9 cellular contexts compared by ENCODE assay signal in the genomic region with DNA sequence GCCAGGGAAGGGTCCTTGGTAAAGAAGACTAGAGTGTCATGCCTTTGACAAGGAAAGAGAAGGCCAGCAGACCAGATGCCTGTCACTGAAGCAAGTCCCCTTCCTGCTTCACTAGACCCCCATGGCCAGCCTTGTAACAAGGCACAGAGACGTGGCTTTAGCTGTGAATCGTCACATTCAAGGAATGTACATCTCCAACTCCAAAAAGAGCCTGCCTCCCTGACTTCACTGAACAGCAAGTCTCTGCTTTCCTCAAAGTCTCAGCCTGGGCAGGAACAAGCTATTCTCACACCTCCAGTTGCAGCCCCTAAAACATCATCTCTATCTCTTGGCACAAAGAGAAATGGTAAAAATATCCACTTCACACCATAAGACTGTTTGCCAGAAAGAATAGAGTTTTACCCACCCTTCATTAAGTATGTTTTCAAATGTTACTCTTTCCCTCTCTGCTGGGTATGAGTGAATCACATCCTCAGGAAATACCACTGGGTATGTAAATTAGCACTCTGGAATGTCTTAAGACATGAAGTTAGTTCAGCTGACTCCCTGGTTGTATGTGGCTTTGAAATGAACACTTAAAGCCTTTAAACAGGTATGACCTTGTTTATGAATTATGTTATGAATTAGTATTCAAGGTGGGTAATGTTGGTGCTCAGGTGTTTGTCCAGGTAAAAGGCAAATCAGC. TPM values are rescaled to one million over a fixed set of nuclear protein-coding genes. Genes with fewer than 3 reads are reported as not detected.
DNase-seq lines count a peak whose midpoint lies in the region; ATAC-seq, FAIRE-seq and TF ChIP-seq lines count a peak whose summit lies in the region.
"Had no signal": no experiment of that assay in that cellular context is flagged by ENCODE, and none has a peak within 500 bp of the region (broad histone marks: within the 10 kb centered on the region; RNA-seq: fewer than 3 reads in every experiment).

No MANE protein-coding gene starts in this region.

- no peaks in the 10 kb centered on the region for H3K9me1 ChIP-seq in keratinocyte (ENCODE audit: control insufficient read depth, extremely low read depth, insufficient read depth, low read length)

- TF ChIP-seq CTCF in HFFc6 (IDR thresholded peaks at IDR 0.05) (no peak), keratinocyte (optimal IDR thresholded peaks at IDR 0.05 in 1 of 3, IDR thresholded peaks at IDR 0.05 in 1 of 3, conservative IDR thresholded peaks at IDR 0.05 in 1 of 3; ENCODE audit: extremely low read depth in 1 of 3, insufficient read depth in 2 of 3, low read length in 3 of 3) (no peak)

- peak; percentile 5 for FAIRE-seq in keratinocyte (lab: Jason Lieb, UNC)
- FAIRE-seq: G401.6 had no signal

- H3K36me3 ChIP-seq in keratinocyte (ENCODE audit: control insufficient read depth in 2 of 2, extremely low read depth in 1 of 2, insufficient read depth in 2 of 2, low read length in 2 of 2) = no peaks in the 10 kb centered on the region

- H3K9me3 ChIP-seq in keratinocyte (ENCODE audit: control insufficient read depth, low read depth, low read length) = no peaks in the 10 kb centered on the region

- H3K27ac Mint-ChIP-seq in HFFc6 = peak overlapping the region; percentile 94
- H3K27ac Mint-ChIP-seq in activated naive CD8-positive, alpha-beta T cell treated with anti-CD3 and anti-CD28 coated beads, Interleukin-2, amount 50 U/mL, for 24 hours = peak overlapping the region; percentile 8

- H3K4me3 ChIP-seq in keratinocyte (ENCODE audit: control insufficient read depth in 2 of 3, extremely low read depth in 1 of 3, insufficient read depth in 2 of 3, low read depth in 1 of 3, low read length in 3 of 3) = peak overlapping the region in 2 of 3 experiments; percentile 0 to 40

- peak; percentile 65 for ATAC-seq in activated naive CD8-positive, alpha-beta T cell treated with anti-CD3 and anti-CD28 coated beads, Interleukin-2, amount 50 U/mL, for 24 hours
- ATAC-seq in GM21723 (IDR thresholded peaks at IDR 0.05; ENCODE audit: unreplicated experiment) = no peak

- H3K4me2 ChIP-seq in keratinocyte (ENCODE audit: control insufficient read depth, extremely low read depth, insufficient read depth, low read depth, low read length) = peak overlapping the region; percentile 91

- DNase-seq in 8988T (peak; percentile 21), HFFc6 (peak; percentile 86), keratinocyte (ENCODE audit: low read depth, low spot score) (peak; percentile 85), hippocampal formation (lab: John Stamatoyannopoulos, UW) (no peak), SIG-M5 (lab: John Stamatoyannopoulos, UW) (no peak)
- DNase-seq in activated naive CD8-positive, alpha-beta T cell treated with anti-CD3 and anti-CD28 coated beads, Interleukin-2, amount 50 U/mL, for 24 hours = no peak
- DNase-seq in activated CD8-positive, alpha-beta memory T cell treated with anti-CD3 and anti-CD28 coated beads, Interleukin-2, amount 50 U/mL, for 48 hours = no peak

- H3K4me1 Mint-ChIP-seq in HFFc6 (ENCODE audit: low read depth) = peaks cover 90% of the 10 kb centered on the region
- H3K4me1 Mint-ChIP-seq in activated naive CD8-positive, alpha-beta T cell treated with anti-CD3 and anti-CD28 coated beads, Interleukin-2, amount 50 U/mL, for 24 hours = peaks cover 70% of the 10 kb centered on the region

- H3K36me3 Mint-ChIP-seq in HFFc6 (ENCODE audit: low read depth) = peaks cover 4% of the 10 kb centered on the region; the same call in 1 of the 2 replicates
- no peaks in the 10 kb centered on the region for H3K36me3 Mint-ChIP-seq in activated naive CD8-positive, alpha-beta T cell treated with anti-CD3 and anti-CD28 coated beads, Interleukin-2, amount 50 U/mL, for 24 hours (ENCODE audit: low read depth)

- no peaks in the 10 kb centered on the region for H4K20me1 ChIP-seq in keratinocyte (ENCODE audit: control insufficient read depth, extremely low read depth, insufficient read depth, low read length)

- no peaks in the 10 kb centered on the region; the same call in 1 of the 2 replicates for H3K27me3 Mint-ChIP-seq in HFFc6 (ENCODE audit: insufficient read depth)
- no peaks in the 10 kb centered on the region for H3K27me3 Mint-ChIP-seq in activated naive CD8-positive, alpha-beta T cell treated with anti-CD3 and anti-CD28 coated beads, Interleukin-2, amount 50 U/mL, for 24 hours

- H3K27ac ChIP-seq in keratinocyte (ENCODE audit: control insufficient read depth, insufficient read depth, low read length) = peak overlapping the region; percentile 88

- no peaks in the 10 kb centered on the region for H3K79me2 ChIP-seq in keratinocyte (ENCODE audit: control insufficient read depth, insufficient read depth, low read length)

- peaks cover 63% of the 10 kb centered on the region for H3K4me1 ChIP-seq in keratinocyte (ENCODE audit: control insufficient read depth, extremely low read depth, insufficient read depth, low read length)

- peak overlapping the region; percentile 69 for H3K9ac ChIP-seq in keratinocyte (ENCODE audit: control insufficient read depth, extremely low read depth, insufficient read depth, low read length)

- dilution Hi-C loops in keratinocyte (cut with MboI; ENCODE audit: extremely low pct_ligation_motif_present, low sequenced_read_pairs) = no loop called here

- H3K9me3 Mint-ChIP-seq in HFFc6 = no peaks in the 10 kb centered on the region
- no peaks in the 10 kb centered on the region for H3K9me3 Mint-ChIP-seq in activated naive CD8-positive, alpha-beta T cell treated with anti-CD3 and anti-CD28 coated beads, Interleukin-2, amount 50 U/mL, for 24 hours

- no peaks in the 10 kb centered on the region for H3K27me3 ChIP-seq in keratinocyte (ENCODE audit: control insufficient read depth, extremely low read depth, insufficient read depth, low read length)

- H3K4me3 Mint-ChIP-seq in HFFc6 = peak overlapping the region; percentile 80
- no peak overlapping the region for H3K4me3 Mint-ChIP-seq in activated naive CD8-positive, alpha-beta T cell treated with anti-CD3 and anti-CD28 coated beads, Interleukin-2, amount 50 U/mL, for 24 hours

- H2AFZ ChIP-seq in keratinocyte (ENCODE audit: control insufficient read depth, low read length) = no peak overlapping the region

RNA-seq across cellular contexts. Expression of a gene that starts 46.4 kb away (rescaled TPM):
- total RNA-seq in HFFc6 (2021; fragmentation: NEBNext Ultra II Directional; extraction: Animal tissue kit (Norgen Biotek cat#: 25700)) = 100 to 1,000 TPM; 263 to 375 (median 316) TPM
- polyA plus RNA-seq in keratinocyte = 114 to 280 TPM (median 268 TPM) in 3 replicates
- polyA plus RNA-seq in keratinocyte (2011; ENCODE audit: low read depth) = 14.3 TPM
- 116 and 207 TPM in 2 replicates for polyA plus RNA-seq in keratinocyte (2011; cell fraction: cytosol; rRNA removed)
- polyA plus RNA-seq in keratinocyte (2011; cell fraction: nucleus; rRNA removed) = 173 and 193 TPM in 2 replicates
- 33.4 and 214 TPM in 2 replicates for polyA plus RNA-seq in keratinocyte (2012; ENCODE audit: low replicate concordance)
- polyA minus RNA-seq in keratinocyte = 118 to 284 TPM (median 138 TPM) in 3 replicates
- polyA minus RNA-seq in keratinocyte (2011; cell fraction: cytosol; rRNA and poly(A)+ RNA removed) = 325 TPM
- polyA minus RNA-seq in keratinocyte (2011; cell fraction: nucleus; rRNA and poly(A)+ RNA removed) = 170 and 250 TPM in 2 replicates

Comparison
In these comparisons a context has a peak if more than half of its experiments do, and no peak if none do; other contexts are left out.
1. DNase-seq: peak in 8988T (single experiment), HFFc6 (single experiment) and keratinocyte (single experiment); none in activated naive CD8-positive, alpha-beta T cell treated with anti-CD3 and anti-CD28 coated beads, Interleukin-2, amount 50 U/mL, for 24 hours (single experiment), hippocampal formation (0 of 2), SIG-M5 (single experiment) and activated CD8-positive, alpha-beta memory T cell treated with anti-CD3 and anti-CD28 coated beads, Interleukin-2, amount 50 U/mL, for 48 hours (single experiment).